In the genomic region with DNA sequence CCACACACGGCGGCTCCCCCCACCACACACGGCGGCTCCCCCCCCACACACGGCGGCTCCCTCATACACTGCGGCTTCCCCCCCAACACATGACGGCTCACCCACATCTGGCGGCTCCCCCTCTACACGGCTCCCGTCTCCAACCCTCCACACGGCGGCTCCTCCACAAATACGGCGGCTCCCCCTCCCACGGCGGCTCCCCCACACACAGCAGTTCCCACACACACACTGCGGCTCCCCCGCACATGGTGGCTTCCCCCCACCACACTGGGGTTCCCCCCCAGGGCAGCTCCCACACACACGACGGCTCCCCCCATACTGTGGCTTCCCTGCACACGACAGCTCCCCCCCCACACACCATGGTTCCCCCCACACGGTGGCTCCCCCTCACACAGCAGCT, we compare ENCODE assay signal across 13 cellular contexts.
DNase-seq lines count a peak whose midpoint lies in the region; ATAC-seq lines count a peak whose summit lies in the region.
"Had no signal": no experiment of that assay in that cellular context is flagged by ENCODE, and none has a peak within 500 bp of the region (broad histone marks: within the 10 kb centered on the region; RNA-seq: fewer than 3 reads in every experiment).

No MANE protein-coding gene starts in this region.

- no peak for DNase-seq in stimulated activated naive CD8-positive, alpha-beta T cell treated with anti-CD3 and anti-CD28 coated beads, Interleukin-15, amount 100 ng/mL, for 72 hours
- no peak for DNase-seq in stimulated activated naive CD8-positive, alpha-beta T cell treated with anti-CD3 and anti-CD28 coated beads, Interleukin-15, Interleukin-2, amounts not matched to agents 100 U/mL and 50 U/mL, for 24 hours
- DNase-seq in ecto neural progenitor cell (ENCODE audit: low spot score), result peak; percentile 35
- no peak for DNase-seq in stimulated activated CD4-positive, alpha-beta T cell treated with anti-CD3 and anti-CD28 coated beads, Interleukin-4, amount 100 ng/mL, for 1 hour
- no peak for DNase-seq in NCI-H1436 treated with DMSO at 0.1 percent for 48 hours (lab: John Stamatoyannopoulos, UW)
- DNase-seq: BE2C; CD4-positive, alpha-beta memory T cell; DMS79; HFFc6 had no signal

- H3K36me3 Mint-ChIP-seq in stimulated activated memory B cell treated with anti-CD40 and anti-IgM and Interleukin-4, amounts not matched to agents 10 μg/mL and 1 μg/mL and 100 μg/mL, for 72 hours, result no peaks in the 10 kb centered on the region
- H3K36me3 Mint-ChIP-seq: CD4-positive, alpha-beta memory T cell had no signal

- H3K27me3 Mint-ChIP-seq in stimulated activated naive CD8-positive, alpha-beta T cell treated with anti-CD3 and anti-CD28 coated beads, Interleukin-15, amount 100 ng/mL, for 72 hours, result no peaks in the 10 kb centered on the region
- H3K27me3 Mint-ChIP-seq in stimulated activated memory B cell treated with anti-CD40 and anti-IgM and Interleukin-4, amounts not matched to agents 10 μg/mL and 1 μg/mL and 100 μg/mL, for 72 hours, result peaks cover 23% of the 10 kb centered on the region

- H3K27ac Mint-ChIP-seq in stimulated activated naive CD8-positive, alpha-beta T cell treated with anti-CD3 and anti-CD28 coated beads, Interleukin-15, amount 100 ng/mL, for 72 hours, result no peak overlapping the region
- H3K27ac Mint-ChIP-seq in stimulated activated memory B cell treated with anti-CD40 and anti-IgM and Interleukin-4, amounts not matched to agents 10 μg/mL and 1 μg/mL and 100 μg/mL, for 72 hours, result no peak overlapping the region
- H3K27ac Mint-ChIP-seq: CD4-positive, alpha-beta memory T cell; GM23338; HFFc6 had no signal

- H3K9me3 Mint-ChIP-seq in stimulated activated naive CD8-positive, alpha-beta T cell treated with anti-CD3 and anti-CD28 coated beads, Interleukin-15, amount 100 ng/mL, for 72 hours, result no peaks in the 10 kb centered on the region
- H3K9me3 Mint-ChIP-seq in stimulated activated memory B cell treated with anti-CD40 and anti-IgM and Interleukin-4, amounts not matched to agents 10 μg/mL and 1 μg/mL and 100 μg/mL, for 72 hours, result no peaks in the 10 kb centered on the region
- H3K9me3 Mint-ChIP-seq: CD4-positive, alpha-beta memory T cell had no signal

- no peak overlapping the region for H3K4me3 Mint-ChIP-seq in stimulated activated naive CD8-positive, alpha-beta T cell treated with anti-CD3 and anti-CD28 coated beads, Interleukin-15, amount 100 ng/mL, for 72 hours
- H3K4me3 Mint-ChIP-seq in stimulated activated memory B cell treated with anti-CD40 and anti-IgM and Interleukin-4, amounts not matched to agents 10 μg/mL and 1 μg/mL and 100 μg/mL, for 72 hours, result no peak overlapping the region
- H3K4me3 Mint-ChIP-seq: CD4-positive, alpha-beta memory T cell; GM23338; HFFc6 had no signal

- H3K4me1 Mint-ChIP-seq in stimulated activated naive CD8-positive, alpha-beta T cell treated with anti-CD3 and anti-CD28 coated beads, Interleukin-15, amount 100 ng/mL, for 72 hours, result no peaks in the 10 kb centered on the region
- H3K4me1 Mint-ChIP-seq in stimulated activated memory B cell treated with anti-CD40 and anti-IgM and Interleukin-4, amounts not matched to agents 10 μg/mL and 1 μg/mL and 100 μg/mL, for 72 hours, result no peaks in the 10 kb centered on the region
- H3K4me1 Mint-ChIP-seq: CD4-positive, alpha-beta memory T cell had no signal

- peak; percentile 63 for ATAC-seq in stimulated activated naive CD8-positive, alpha-beta T cell treated with anti-CD3 and anti-CD28 coated beads, Interleukin-15, amount 100 ng/mL, for 72 hours
- ATAC-seq in stimulated activated naive CD8-positive, alpha-beta T cell treated with anti-CD3 and anti-CD28 coated beads, Interleukin-15, Interleukin-2, amounts not matched to agents 100 U/mL and 50 U/mL, for 24 hours, result no peak
- peak; percentile 55 for ATAC-seq in stimulated activated memory B cell treated with anti-CD40 and anti-IgM and Interleukin-4, amounts not matched to agents 10 μg/mL and 1 μg/mL and 100 μg/mL, for 72 hours
- no peak for ATAC-seq in GM18520 (IDR thresholded peaks at IDR 0.05; ENCODE audit: unreplicated experiment)
- ATAC-seq: GM12878, GM23338 had no signal

Comparison
In these comparisons a context has a peak if more than half of its experiments do, and no peak if none do; other contexts are left out.
1. ATAC-seq: peak in stimulated activated naive CD8-positive, alpha-beta T cell treated with anti-CD3 and anti-CD28 coated beads, Interleukin-15, amount 100 ng/mL, for 72 hours (single experiment) and stimulated activated memory B cell treated with anti-CD40 and anti-IgM and Interleukin-4, amounts not matched to agents 10 μg/mL and 1 μg/mL and 100 μg/mL, for 72 hours (single experiment); none in stimulated activated naive CD8-positive, alpha-beta T cell treated with anti-CD3 and anti-CD28 coated beads, Interleukin-15, Interleukin-2, amounts not matched to agents 100 U/mL and 50 U/mL, for 24 hours (single experiment) and GM18520 (single experiment).